1 cellular context compared by ENCODE assay signal in genomic region chr6:79234150-79235022, GRCh38.
TF ChIP-seq lines count a peak whose summit lies in the region.

Gene HMGN3, minus strand, starts transcription at chr6:79234682.

TF ChIP-seq in HepG2, 621 proteins besides CTCF, POLR2A, EP300 and RAD21 (continued from another document and continues in another):
- TF ChIP-seq FOXP4 (CRISPR knock-in tag; IDR thresholded peaks at IDR 0.05) (peak; percentile 51), TRIM24 (CRISPR knock-in tag; IDR thresholded peaks at IDR 0.05) (no peak), NR2F6 (IDR thresholded peaks at IDR 0.05) (no peak), NR2F6 (CRISPR knock-in tag; IDR thresholded peaks at IDR 0.05) (peak; percentile 53), HOMEZ (CRISPR knock-in tag; IDR thresholded peaks at IDR 0.05; ENCODE audit: low read depth) (peak; percentile 95), ZNF12 (CRISPR knock-in tag; IDR thresholded peaks at IDR 0.05) (peak; percentile 56; the same call in 1 of the 2 replicates), ZNF773 (CRISPR knock-in tag; IDR thresholded peaks at IDR 0.05; ENCODE audit: borderline replicate concordance) (0 out of 2 replicates have a peak, but pooled peaks have one; percentile 29), MAFF (IDR thresholded peaks at IDR 0.05; ENCODE audit: low read depth, low read length) (no peak), ZNF276 (CRISPR knock-in tag; IDR thresholded peaks at IDR 0.05; ENCODE audit: low read depth) (no peak; the same call in 1 of the 2 replicates), ZBTB7A (CRISPR knock-in tag; IDR thresholded peaks at IDR 0.05) (no peak), RELA (CRISPR knock-in tag; IDR thresholded peaks at IDR 0.05) (0 out of 2 replicates have a peak, but pooled peaks have one; percentile 25), HCFC1 (IDR thresholded peaks at IDR 0.05; ENCODE audit: low read depth, low read length) (no peak), PHF8 (CRISPR knock-in tag; IDR thresholded peaks at IDR 0.05) (peak; percentile 37), DNMT3B (CRISPR knock-in tag; conservative IDR thresholded peaks at IDR 0.05) (no peak), ZMYM3 (CRISPR knock-in tag; IDR thresholded peaks at IDR 0.05) (no peak), AHDC1 (CRISPR knock-in tag; IDR thresholded peaks at IDR 0.05; ENCODE audit: borderline replicate concordance) (peak; percentile 64; the same call in 1 of the 2 replicates), ATF1 (CRISPR knock-in tag; IDR thresholded peaks at IDR 0.05) (peak; percentile 63; the same call in 1 of the 2 replicates), DR1 (CRISPR knock-in tag; IDR thresholded peaks at IDR 0.05) (peak; percentile 78), HIVEP1 (CRISPR knock-in tag; IDR thresholded peaks at IDR 0.05) (0 out of 2 replicates have a peak, but pooled peaks have one; percentile 40), SNAPC5 (CRISPR knock-in tag; IDR thresholded peaks at IDR 0.05; ENCODE audit: borderline replicate concordance) (peak; percentile 68; the same call in 1 of the 2 replicates), ZNF749 (CRISPR knock-in tag; IDR thresholded peaks at IDR 0.05; ENCODE audit: borderline replicate concordance) (peak; percentile 94; the same call in 1 of the 2 replicates), ZNF687 (CRISPR knock-in tag; IDR thresholded peaks at IDR 0.05) (peak; percentile 96), MIER2 (CRISPR knock-in tag; IDR thresholded peaks at IDR 0.05) (0 out of 2 replicates have a peak, but pooled peaks have one; percentile 37), ZNF75D (CRISPR knock-in tag; IDR thresholded peaks at IDR 0.05; ENCODE audit: borderline replicate concordance) (no peak), ZNF136 (CRISPR knock-in tag; IDR thresholded peaks at IDR 0.05; ENCODE audit: low read depth) (no peak), ARNT (IDR thresholded peaks at IDR 0.05) (no peak), TBX3 (IDR thresholded peaks at IDR 0.05; ENCODE audit: borderline replicate concordance) (no peak), FOXO1 (CRISPR knock-in tag; IDR thresholded peaks at IDR 0.05) (0 out of 2 replicates have a peak, but pooled peaks have one; percentile 41), IRF1 (CRISPR knock-in tag; IDR thresholded peaks at IDR 0.05; ENCODE audit: low read depth) (no peak), RBAK (CRISPR knock-in tag; IDR thresholded peaks at IDR 0.05) (no peak), ZNF33A (CRISPR knock-in tag; IDR thresholded peaks at IDR 0.05; ENCODE audit: borderline replicate concordance) (no peak), TSC22D2 (CRISPR knock-in tag; IDR thresholded peaks at IDR 0.05; ENCODE audit: borderline replicate concordance) (peak; percentile 74; the same call in 1 of the 2 replicates), HOXA7 (CRISPR knock-in tag; IDR thresholded peaks at IDR 0.05) (no peak), ARNTL (CRISPR knock-in tag; IDR thresholded peaks at IDR 0.05) (peak; percentile 66; the same call in 1 of the 2 replicates), FOXJ3 (CRISPR knock-in tag; IDR thresholded peaks at IDR 0.05; ENCODE audit: borderline replicate concordance) (peak; percentile 51; the same call in 1 of the 2 replicates), ZNF619 (CRISPR knock-in tag; IDR thresholded peaks at IDR 0.05) (peak; percentile 76; the same call in 1 of the 2 replicates), ZBTB46 (CRISPR knock-in tag; IDR thresholded peaks at IDR 0.05; ENCODE audit: borderline replicate concordance) (no peak), ZSCAN9 (CRISPR knock-in tag; IDR thresholded peaks at IDR 0.05; ENCODE audit: borderline replicate concordance) (peak; percentile 85; the same call in 1 of the 2 replicates), GMEB1 (CRISPR knock-in tag; IDR thresholded peaks at IDR 0.05; ENCODE audit: borderline replicate concordance) (peak; percentile 79), LCORL (IDR thresholded peaks at IDR 0.05) (peak; percentile 43; the same call in 1 of the 2 replicates), LCORL (CRISPR knock-in tag; IDR thresholded peaks at IDR 0.05) (no peak), SAP130 (CRISPR knock-in tag; IDR thresholded peaks at IDR 0.05; ENCODE audit: low read depth) (peak; percentile 64; the same call in 1 of the 2 replicates), ZNF576 (CRISPR knock-in tag; IDR thresholded peaks at IDR 0.05) (no peak)
